16 cellular contexts compared by ENCODE assay signal in genomic region chr7:34758111-34758601, GRCh38.
A peak's percentile ranks its signal among the peaks of the same experiment; 100 is the strongest.
DNase-seq lines count a peak whose midpoint lies in the region; ATAC-seq and TF ChIP-seq lines count a peak whose summit lies in the region.
"Had no signal": no experiment of that assay in that cellular context is flagged by ENCODE, and none has a peak within 500 bp of the region (broad histone marks: within the 10 kb centered on the region; RNA-seq: fewer than 3 reads in every experiment).

No MANE protein-coding gene starts in this region.

- TF ChIP-seq CTCF in foreskin keratinocyte (conservative IDR thresholded peaks at IDR 0.05), result no peak

- H3K4me1 ChIP-seq in foreskin keratinocyte, result peaks cover 4% of the 10 kb centered on the region

- DNase-seq in foreskin keratinocyte (peak; percentile 21 to 39), HuH-7.5 (ENCODE audit: low spot score) (no peak), NCI-H1417 treated with DMSO at 0.1 percent for 48 hours (lab: John Stamatoyannopoulos, UW) (no peak), head of caudate nucleus (no peak)
- DNase-seq in stimulated activated naive CD8-positive, alpha-beta T cell treated with anti-CD3 and anti-CD28 coated beads, Interleukin-15, Interleukin-2, amounts not matched to agents 100 U/mL and 50 U/mL, for 24 hours, result no peak
- DNase-seq: activated T-cell treated with anti-CD3 and anti-CD28 coated beads, Interleukin-2, amount 50 U/mL, for 24 hours; anterior cingulate cortex; foreskin melanocyte; GOT3; islet precursor cell; Karpas-422; stimulated activated CD4-positive, alpha-beta T cell treated with anti-CD3 and anti-CD28 coated beads, Interleukin-2, amount 100 ng/mL, for 48 hours; stimulated activated naive B cell treated with anti-CD40 and anti-IgM and Interleukin-4, amounts not matched to agents 10 μg/mL and 1 μg/mL and 100 μg/mL, for 72 hours had no signal

- H3K27me3 ChIP-seq in foreskin keratinocyte, result peaks cover 3% of the 10 kb centered on the region

- peak; percentile 67 for ATAC-seq in GM18511 (IDR thresholded peaks at IDR 0.05; ENCODE audit: unreplicated experiment)
- peak; percentile 47 for ATAC-seq in GM21423 (IDR thresholded peaks at IDR 0.05; ENCODE audit: unreplicated experiment)
- peak; percentile 39 for ATAC-seq in HG03196 (IDR thresholded peaks at IDR 0.05; ENCODE audit: unreplicated experiment)
- no peak for ATAC-seq in foreskin keratinocyte
- ATAC-seq in stimulated activated naive CD8-positive, alpha-beta T cell treated with anti-CD3 and anti-CD28 coated beads, Interleukin-15, Interleukin-2, amounts not matched to agents 100 U/mL and 50 U/mL, for 24 hours, result no peak
- ATAC-seq: stimulated activated naive B cell treated with anti-CD40 and anti-IgM and Interleukin-4, amounts not matched to agents 10 μg/mL and 1 μg/mL and 100 μg/mL, for 72 hours had no signal

- intact Hi-C loops in head of caudate nucleus (cut with DNase I), result no loop called here

- no peak overlapping the region for H3K27ac ChIP-seq in foreskin keratinocyte

Comparison
In these comparisons a context has a peak if more than half of its experiments do, and no peak if none do; other contexts are left out.
1. ATAC-seq: peak in GM18511 (single experiment), GM21423 (single experiment) and HG03196 (single experiment); none in foreskin keratinocyte (single experiment) and stimulated activated naive CD8-positive, alpha-beta T cell treated with anti-CD3 and anti-CD28 coated beads, Interleukin-15, Interleukin-2, amounts not matched to agents 100 U/mL and 50 U/mL, for 24 hours (single experiment).
2. DNase-seq: peak in foreskin keratinocyte (2 of 2); none in stimulated activated naive CD8-positive, alpha-beta T cell treated with anti-CD3 and anti-CD28 coated beads, Interleukin-15, Interleukin-2, amounts not matched to agents 100 U/mL and 50 U/mL, for 24 hours (single experiment), HuH-7.5 (single experiment), NCI-H1417 treated with DMSO at 0.1 percent for 48 hours (single experiment) and head of caudate nucleus (0 of 42).